8 cellular contexts compared by ENCODE assay signal in the genomic region with DNA sequence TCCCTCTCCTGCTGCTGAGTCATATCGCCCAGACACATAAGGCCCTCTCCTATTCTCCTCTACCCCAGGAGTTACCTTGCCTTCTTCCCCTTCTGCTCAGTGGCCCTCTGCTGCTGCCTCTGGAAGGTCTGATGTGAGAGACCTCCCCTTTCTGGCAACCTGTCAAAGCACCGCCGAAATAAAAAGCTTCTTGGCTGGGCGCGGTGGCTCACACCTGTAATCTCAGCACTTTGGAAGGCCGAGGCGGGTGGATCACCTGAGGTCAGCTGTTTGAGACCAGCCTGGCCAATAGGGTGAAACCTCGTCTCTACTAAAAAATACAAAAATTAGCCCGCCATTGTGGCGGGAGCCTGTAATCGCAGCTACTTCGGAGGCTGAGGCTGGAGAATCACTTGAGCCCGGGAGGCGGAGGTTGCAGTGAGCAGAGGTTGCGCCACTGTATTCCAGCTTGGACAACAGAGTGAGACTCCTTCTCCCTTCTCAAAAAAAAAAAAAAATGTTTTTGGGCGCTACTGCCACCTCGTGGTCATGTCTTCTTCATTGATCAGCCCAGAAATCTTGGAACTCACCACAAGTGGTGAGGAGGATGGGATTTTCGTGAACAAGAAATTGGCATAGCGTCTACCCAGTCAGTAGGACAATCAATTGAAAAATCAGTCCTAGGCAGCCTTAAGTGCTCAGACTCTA. TPM values are rescaled to one million over a fixed set of nuclear protein-coding genes. Genes with fewer than 3 reads are reported as not detected.
DNase-seq lines count a peak whose midpoint lies in the region; ATAC-seq and TF ChIP-seq lines count a peak whose summit lies in the region.

No MANE protein-coding gene starts in this region.

- H3K9me3 ChIP-seq in H9 (ENCODE audit: control insufficient read depth, low read depth, low read length) (peaks cover 47% of the 10 kb centered on the region), smooth muscle cell (replicated peaks; ENCODE audit: low read depth) (no peaks in the 10 kb centered on the region)

- no peak overlapping the region for H3K56ac ChIP-seq in H9 (ENCODE audit: insufficient read length, low read depth, low read length)

- H3K23ac ChIP-seq in H9 (ENCODE audit: insufficient read length, low read depth, low read length): no peak overlapping the region

- no peak overlapping the region for H3K9ac ChIP-seq in H9 (ENCODE audit: extremely low read depth, insufficient read length, low read length)
- no peak overlapping the region for H3K9ac ChIP-seq in smooth muscle cell (ENCODE audit: low read depth)

- H3K4me3 Mint-ChIP-seq in H9: no peak overlapping the region

- no peak overlapping the region for H3K4me3 ChIP-seq in smooth muscle cell

- no peak overlapping the region for H3K27ac Mint-ChIP-seq in H9

- no peak overlapping the region for H2BK15ac ChIP-seq in H9 (ENCODE audit: low read depth, low read length)

- no peak overlapping the region for H2AK5ac ChIP-seq in H9 (ENCODE audit: insufficient read length, low read length)

- no peak overlapping the region for H2BK12ac ChIP-seq in H9 (ENCODE audit: insufficient read length, low read depth, low read length)

- H3K27me3 ChIP-seq in H9 (ENCODE audit: insufficient read depth, low read length): no peaks in the 10 kb centered on the region
- no peaks in the 10 kb centered on the region for H3K27me3 ChIP-seq in smooth muscle cell (ENCODE audit: low read depth)

- H4K8ac ChIP-seq in H9 (replicated peaks; ENCODE audit: insufficient read length, low read depth, low read length): no peak overlapping the region

- H4K91ac ChIP-seq in H9 (ENCODE audit: insufficient read length, low read depth, low read length): no peak overlapping the region

- no peak overlapping the region for H3K4ac ChIP-seq in H9 (ENCODE audit: low read depth, low read length)

- ATAC-seq in HG03175 (IDR thresholded peaks at IDR 0.05; ENCODE audit: unreplicated experiment): no peak

- H3K27me3 Mint-ChIP-seq in H9 (ENCODE audit: low read depth): peaks cover 2% of the 10 kb centered on the region; the same call in 1 of the 2 replicates

- no peaks in the 10 kb centered on the region for H3K4me1 ChIP-seq in H9 (ENCODE audit: insufficient read depth, low read length)
- no peaks in the 10 kb centered on the region for H3K4me1 ChIP-seq in smooth muscle cell (ENCODE audit: low read depth)

- H3K79me2 ChIP-seq in H9 (ENCODE audit: insufficient read depth, low read length) (no peaks in the 10 kb centered on the region), smooth muscle cell (ENCODE audit: low read depth) (no peaks in the 10 kb centered on the region)

- H3K27ac ChIP-seq in H9 (ENCODE audit: insufficient read length, low read depth, low read length): no peak overlapping the region
- H3K27ac ChIP-seq in smooth muscle cell (ENCODE audit: low read depth): no peak overlapping the region

- TF ChIP-seq CTCF in H9 (conservative IDR thresholded peaks at IDR 0.05) (peak; percentile 47; the same call in 2 of the 3 replicates), smooth muscle cell (IDR thresholded peaks at IDR 0.05; ENCODE audit: borderline replicate concordance, insufficient read depth, poor library complexity, severe bottlenecking) (peak; percentile 10)

- WGBS in H9 (ENCODE audit: extremely low coverage, insufficient read length, low lambda C conversion rate): no CpG with 5 or more reads among the region's 19 CpGs
- WGBS in smooth muscle cell (ENCODE audit: low lambda C conversion rate): 71% methylated on average over 19 of the region's 19 CpGs

- no peak overlapping the region for H2BK120ac ChIP-seq in H9 (ENCODE audit: low read depth, low read length, poor library complexity, severe bottlenecking)

- no peaks in the 10 kb centered on the region for H3K79me1 ChIP-seq in H9 (ENCODE audit: insufficient read depth, low read depth, low read length, poor library complexity, severe bottlenecking)

- no peaks in the 10 kb centered on the region for H3F3A ChIP-seq in smooth muscle cell (ENCODE audit: low read depth)

- no peak overlapping the region for H2BK5ac ChIP-seq in H9 (ENCODE audit: insufficient read length, low read length)

- H3K14ac ChIP-seq in H9 (ENCODE audit: insufficient read depth, low read length): no peak overlapping the region

- H3K18ac ChIP-seq in H9 (ENCODE audit: insufficient read length, low read depth, low read length): no peak overlapping the region

- no peak overlapping the region for H3T11ph ChIP-seq in H9 (ENCODE audit: low read length)

- H3K4me2 ChIP-seq in H9 (ENCODE audit: insufficient read depth, insufficient read length, low read length): no peak overlapping the region
- H3K4me2 ChIP-seq in smooth muscle cell: no peak overlapping the region

- H3K23me2 ChIP-seq in H9 (ENCODE audit: insufficient read length, low read depth, low read length, poor library complexity, severe bottlenecking): no peaks in the 10 kb centered on the region

- H4K20me1 ChIP-seq in H9 (ENCODE audit: control insufficient read depth, insufficient read depth, insufficient read length) (no peaks in the 10 kb centered on the region), smooth muscle cell (ENCODE audit: low read depth) (no peaks in the 10 kb centered on the region)

- H4K5ac ChIP-seq in H9 (ENCODE audit: insufficient read length, low read depth, low read length): no peak overlapping the region

- H3K9me3 Mint-ChIP-seq in H9: peaks cover 87 to 95% of the 10 kb centered on the region in 2 experiments

- no peak overlapping the region for H2BK20ac ChIP-seq in H9 (ENCODE audit: low read depth, low read length, poor library complexity, severe bottlenecking)

- no peaks in the 10 kb centered on the region for H3K36me3 ChIP-seq in smooth muscle cell (ENCODE audit: low read depth)

- H2AFZ ChIP-seq in H9 (ENCODE audit: low read length): no peak overlapping the region
- H2AFZ ChIP-seq in smooth muscle cell (ENCODE audit: low read depth): no peak overlapping the region

- DNase-seq in DMS 273 (lab: John Stamatoyannopoulos, UW; ENCODE audit: unreplicated experiment) (peak; percentile 72), DMS 273 treated with DMSO at 0.1 percent for 48 hours (lab: John Stamatoyannopoulos, UW) (no peak), H9 (no peak), RPMI7951 (ENCODE audit: low read depth) (peak; percentile 49), fibroblast of peridontal ligament (ENCODE audit: extremely low read depth) (peak; percentile 46), smooth muscle cell (lab: John Stamatoyannopoulos, UW; ENCODE audit: unreplicated experiment) (no peak), GDM1 (lab: John Stamatoyannopoulos, UW) (no peak)

- peaks cover 4 to 5% (median 5%) of the 10 kb centered on the region in 3 experiments; a peak in 4 of 7 replicates for H3K36me3 Mint-ChIP-seq in H9 (ENCODE audit: insufficient read depth in 1 of 3, low read depth in 3 of 3)

- H3K4me1 Mint-ChIP-seq in H9: no peaks in the 10 kb centered on the region

RNA-seq across cellular contexts. Expression of gene ZXDA, which starts 8.6 kb away (rescaled TPM):
- not detected in 2 replicates for total RNA-seq in H9 (2021)
- 4.2 TPM in 2 replicates for total RNA-seq in RPMI7951 (2014; rRNA removed; shearing (Covaris generic))
- total RNA-seq in smooth muscle cell: not detected in 2 replicates
- not detected in 2 replicates for polyA plus RNA-seq in smooth muscle cell

Comparison
In these comparisons a context has a peak if more than half of its experiments do, and no peak if none do; other contexts are left out.
1. DNase-seq: peak in DMS 273 (single experiment), RPMI7951 (single experiment) and fibroblast of peridontal ligament (single experiment); none in DMS 273 treated with DMSO at 0.1 percent for 48 hours (single experiment), H9 (single experiment), smooth muscle cell (single experiment) and GDM1 (single experiment).